ENCODE assay signal across 1 cellular context in the genomic region with DNA sequence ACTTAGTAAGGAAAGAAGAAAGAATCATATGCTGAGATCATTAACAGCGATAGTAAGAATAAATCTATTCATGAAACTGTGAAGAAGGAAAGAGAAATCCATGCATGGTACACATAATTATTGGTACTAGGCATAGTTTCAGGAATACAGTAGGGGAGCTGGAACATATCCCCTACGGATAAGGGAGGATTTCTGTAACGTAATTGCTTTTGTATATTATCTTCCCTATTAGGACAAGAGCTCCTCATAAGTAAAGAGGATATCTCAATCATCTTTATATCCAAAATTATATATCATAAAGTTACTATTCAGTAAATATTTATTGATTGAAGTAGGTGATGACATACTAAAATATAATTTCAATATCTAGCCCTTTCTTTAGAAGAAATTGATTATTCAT.
TF ChIP-seq lines count a peak whose summit lies in the region.

No MANE protein-coding gene starts in this region.

TF ChIP-seq in HCT116, 20 proteins besides CTCF, POLR2A, EP300 and RAD21:
- TF ChIP-seq REST (IDR thresholded peaks at IDR 0.05; ENCODE audit: low read depth), result no peak
- TF ChIP-seq, protein P1, sequence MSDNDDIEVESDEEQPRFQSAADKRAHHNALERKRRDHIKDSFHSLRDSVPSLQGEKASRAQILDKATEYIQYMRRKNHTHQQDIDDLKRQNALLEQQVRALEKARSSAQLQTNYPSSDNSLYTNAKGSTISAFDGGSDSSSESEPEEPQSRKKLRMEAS (IDR thresholded peaks at IDR 0.05), result peak; percentile 9
- TF ChIP-seq, protein P2, sequence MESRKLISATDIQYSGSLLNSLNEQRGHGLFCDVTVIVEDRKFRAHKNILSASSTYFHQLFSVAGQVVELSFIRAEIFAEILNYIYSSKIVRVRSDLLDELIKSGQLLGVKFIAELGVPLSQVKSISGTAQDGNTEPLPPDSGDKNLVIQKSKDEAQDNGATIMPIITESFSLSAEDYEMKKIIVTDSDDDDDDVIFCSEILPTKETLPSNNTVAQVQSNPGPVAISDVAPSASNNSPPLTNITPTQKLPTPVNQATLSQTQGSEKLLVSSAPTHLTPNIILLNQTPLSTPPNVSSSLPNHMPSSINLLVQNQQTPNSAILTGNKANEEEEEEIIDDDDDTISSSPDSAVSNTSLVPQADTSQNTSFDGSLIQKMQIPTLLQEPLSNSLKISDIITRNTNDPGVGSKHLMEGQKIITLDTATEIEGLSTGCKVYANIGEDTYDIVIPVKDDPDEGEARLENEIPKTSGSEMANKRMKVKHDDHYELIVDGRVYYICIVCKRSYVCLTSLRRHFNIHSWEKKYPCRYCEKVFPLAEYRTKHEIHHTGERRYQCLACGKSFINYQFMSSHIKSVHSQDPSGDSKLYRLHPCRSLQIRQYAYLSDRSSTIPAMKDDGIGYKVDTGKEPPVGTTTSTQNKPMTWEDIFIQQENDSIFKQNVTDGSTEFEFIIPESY (IDR thresholded peaks at IDR 0.05; ENCODE audit: extremely low read depth, insufficient replicate concordance, low read length), result no peak
- TF ChIP-seq EGR1 (IDR thresholded peaks at IDR 0.05; ENCODE audit: low read depth), result no peak
- TF ChIP-seq CBX3 (IDR thresholded peaks at IDR 0.05; ENCODE audit: low read depth), result 0 out of 2 replicates have a peak, but pooled peaks have one; percentile 9
